ENCODE assay signal across 14 cellular contexts in genomic region chr2:67581751-67582150, GRCh38.
A peak's percentile ranks its signal among the peaks of the same experiment; 100 is the strongest.
DNase-seq lines count a peak whose midpoint lies in the region; ATAC-seq, FAIRE-seq and TF ChIP-seq lines count a peak whose summit lies in the region.
"Had no signal": no experiment of that assay in that cellular context is flagged by ENCODE, and none has a peak within 500 bp of the region (broad histone marks: within the 10 kb centered on the region; RNA-seq: fewer than 3 reads in every experiment).

No MANE protein-coding gene starts in this region.

- FAIRE-seq in GM12891 (lab: Jason Lieb, UNC) = no peak

- DNase-seq in kidney epithelial cell (ENCODE audit: low read depth) (no peak), GM12891 (ENCODE audit: insufficient read length, low spot score) (no peak), CD1c-positive myeloid dendritic cell (ENCODE audit: extremely low spot score) (no peak), NCI-H345 treated with DMSO at 0.1 percent for 48 hours (lab: John Stamatoyannopoulos, UW; ENCODE audit: unreplicated experiment) (no peak)
- DNase-seq: activated CD4-positive, alpha-beta T cell treated with anti-CD3 and anti-CD28 coated beads, Interleukin-2, amount 50 U/mL, for 48 hours; NCI-H510A treated with DMSO at 0.1 percent for 48 hours; thyroid gland had no signal

- H3K4me3 ChIP-seq in WI38 (ENCODE audit: low read depth, low read length) (no peak overlapping the region), kidney epithelial cell (ENCODE audit: low read depth, low read length) (no peak overlapping the region)
- H3K4me3 ChIP-seq: cardiac muscle cell, esophagus muscularis mucosa, thyroid gland had no signal

- no peak for TF ChIP-seq POLR2A in GM12891 (IDR thresholded peaks at IDR 0.05; ENCODE audit: low read depth, low read length)

- no peaks in the 10 kb centered on the region for H3K27me3 ChIP-seq in kidney epithelial cell (ENCODE audit: control insufficient read depth, insufficient read depth, low read length)
- H3K27me3 ChIP-seq: cardiac muscle cell, esophagus muscularis mucosa, thyroid gland had no signal

- H3K36me3 ChIP-seq in kidney epithelial cell (ENCODE audit: control insufficient read depth, insufficient read depth, low read length) = no peaks in the 10 kb centered on the region
- H3K36me3 ChIP-seq: cardiac muscle cell, esophagus muscularis mucosa, thyroid gland had no signal

- TF ChIP-seq CTCF in GM12873 (IDR thresholded peaks at IDR 0.05; ENCODE audit: insufficient read depth, low read depth, low read length, missing control alignments) (peak; percentile 34), LNCAP (IDR thresholded peaks at IDR 0.05) (peak; percentile 43; the same call in 1 of the 2 replicates), WI38 (IDR thresholded peaks at IDR 0.05; ENCODE audit: low read depth, low read length) (0 out of 2 replicates have a peak, but pooled peaks have one; percentile 8), kidney epithelial cell (IDR thresholded peaks at IDR 0.05; ENCODE audit: insufficient read depth, low read length, poor library complexity, severe bottlenecking) (peak; percentile 19)

- ATAC-seq in GM21737 (IDR thresholded peaks at IDR 0.05; ENCODE audit: unreplicated experiment) = no peak
- ATAC-seq: natural killer cell treated with Interleukin-12 subunit alpha and Interleukin-12 subunit beta and Interleukin-15 and Interleukin-18, amount 100 ng/mL, for 72 hours had no signal

TF ChIP-seq in GM12891, 5 proteins besides CTCF, POLR2A, EP300 and RAD21:
- TF ChIP-seq TAF1 (IDR thresholded peaks at IDR 0.05; ENCODE audit: low read depth, low read length) = no peak
